Comparison of ENCODE assay signal across 8 cellular contexts in the genomic region with DNA sequence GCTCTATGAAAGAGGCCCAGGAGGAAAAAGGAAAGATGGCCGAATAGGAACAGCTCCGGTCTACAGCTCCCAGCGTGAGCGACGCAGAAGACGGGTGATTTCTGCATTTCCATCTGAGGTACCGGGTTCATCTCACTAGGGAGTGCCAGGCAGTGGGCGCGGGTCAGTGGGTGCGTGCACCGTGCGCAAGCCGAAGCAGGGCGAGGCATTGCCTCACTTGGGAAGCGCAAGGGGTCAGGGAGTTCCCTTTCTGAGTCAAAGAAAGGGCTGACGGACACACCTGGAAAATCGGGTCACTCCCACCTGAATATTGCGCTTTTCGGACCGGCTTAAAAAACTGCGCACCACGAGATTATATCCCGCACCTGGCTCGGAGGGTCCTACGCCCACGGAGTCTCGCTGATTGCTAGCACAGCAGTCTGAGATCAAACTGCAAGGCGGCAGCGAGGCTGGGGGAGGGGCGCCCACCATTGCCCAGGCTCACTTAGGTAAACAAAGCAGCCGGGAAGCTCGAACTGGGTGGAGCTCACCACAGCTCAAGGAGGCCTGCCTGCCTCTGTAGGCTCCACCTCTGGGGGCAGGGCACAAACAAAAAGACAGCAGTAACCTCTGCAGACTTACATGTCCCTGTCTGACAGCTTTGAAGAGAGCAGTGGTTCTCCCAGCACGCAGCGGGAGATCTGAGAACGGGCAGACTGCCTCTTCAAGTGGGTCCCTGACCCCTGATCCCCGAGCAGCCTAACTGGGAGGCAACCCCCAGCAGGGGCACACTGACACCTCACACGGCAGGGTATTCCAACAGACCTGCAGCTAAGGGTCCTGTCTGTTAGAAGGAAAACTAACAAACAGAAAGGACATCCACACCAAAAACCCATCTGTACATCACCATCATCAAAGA. TPM values are rescaled to one million over a fixed set of nuclear protein-coding genes. Genes with fewer than 3 reads are reported as not detected.
DNase-seq lines count a peak whose midpoint lies in the region; ATAC-seq and TF ChIP-seq lines count a peak whose summit lies in the region.
"Not testable (repeated sequence)": the region's sequence is repeated elsewhere in the genome, so short reads cannot be mapped to it uniquely, and the experiment has no call there.

No MANE protein-coding gene starts in this region.

- H3K9me3 Mint-ChIP-seq in CD4-positive, alpha-beta memory T cell; activated CD8-positive, alpha-beta T cell treated with anti-CD3 and anti-CD28 coated beads, Interleukin-2, amount 10 ng/mL, durations not matched to agents 7 days and 5 days (ENCODE audit: insufficient read depth); activated naive CD4-positive, alpha-beta T cell treated with anti-CD3 and anti-CD28 coated beads for 36 hours; type B pancreatic cell: not testable (repeated sequence)

- WGBS in esophagus, 2 donors = 38 to 50% methylated on average over 25 to 37 of the region's 37 CpGs
- no CpG with 5 or more reads among the region's 37 CpGs for WGBS in neuronal stem cell (ENCODE audit: extremely low coverage in 2 of 2, insufficient read length in 2 of 2, insufficient replicate concordance in 1 of 2), 2 donors

- H3K4ac ChIP-seq in neuronal stem cell (ENCODE audit: low read length) = not testable (repeated sequence)

- not testable (repeated sequence) for H3K79me1 ChIP-seq in neuronal stem cell (ENCODE audit: low read depth, low read length)

- not testable (repeated sequence) for H2AK5ac ChIP-seq in neuronal stem cell (ENCODE audit: low read depth, low read length)

- not testable (repeated sequence) for H4K8ac ChIP-seq in neuronal stem cell (ENCODE audit: low read depth, low read length)

- peak overlapping the region; percentile 29 to 90 (median 80) for H3K27ac Mint-ChIP-seq in CD4-positive, alpha-beta memory T cell
- not testable (repeated sequence) for H3K27ac Mint-ChIP-seq in activated CD8-positive, alpha-beta T cell treated with anti-CD3 and anti-CD28 coated beads, Interleukin-2, amount 10 ng/mL, durations not matched to agents 7 days and 5 days; activated naive CD4-positive, alpha-beta T cell treated with anti-CD3 and anti-CD28 coated beads for 36 hours
- H3K27ac Mint-ChIP-seq in type B pancreatic cell = peak overlapping the region; percentile 74

- not testable (repeated sequence) for H3K4me2 ChIP-seq in neuronal stem cell (ENCODE audit: insufficient read depth, low read length, poor library complexity, severe bottlenecking)

- CTCF ChIA-PET in CD4-positive, alpha-beta memory T cell (lab: Charles Lee; ENCODE audit: partially characterized antibody) = interaction anchor here (1.7 to 6.7 kb wide), 3 partner anchors 13 to 303 kb away, joined by 4 to 236 read pairs (median 62); no protein-coding TSS in a partner anchor
- CTCF ChIA-PET in activated CD8-positive, alpha-beta T cell treated with anti-CD3 and anti-CD28 coated beads, Interleukin-2, amount 10 ng/mL, durations not matched to agents 7 days and 5 days (lab: Charles Lee) = interaction anchor here (5.4 kb wide), 1 partner anchor 14 kb away, joined by 45 read pairs; no protein-coding TSS in a partner anchor
- CTCF ChIA-PET in activated naive CD4-positive, alpha-beta T cell treated with anti-CD3 and anti-CD28 coated beads for 36 hours (lab: Charles Lee) = interaction anchor here (0.7 to 6.9 kb wide), 4 partner anchors 10 to 107 kb away, joined by 3 to 54 read pairs (median 8); no protein-coding TSS in a partner anchor

- not testable (repeated sequence) for H2BK12ac ChIP-seq in neuronal stem cell (ENCODE audit: low read length)

- peaks cover 23% of the 10 kb centered on the region for H3K4me1 ChIP-seq in CD4-positive, alpha-beta memory T cell (ENCODE audit: insufficient read depth, low read length)
- H3K4me1 ChIP-seq in NT2/D1 (ENCODE audit: insufficient read depth, insufficient read length) (peaks cover 24% of the 10 kb centered on the region), esophagus (ENCODE audit: control insufficient read depth in 2 of 2, insufficient read depth in 2 of 2, low read length in 1 of 2) (peaks cover 1 to 11% of the 10 kb centered on the region in 2 donors)
- not testable (repeated sequence) for H3K4me1 ChIP-seq in neuronal stem cell (ENCODE audit: control insufficient read depth in 2 of 2, insufficient read depth in 1 of 2, low read depth in 1 of 2, low read length in 2 of 2)

- not testable (repeated sequence) for H3K27me3 Mint-ChIP-seq in CD4-positive, alpha-beta memory T cell; activated CD8-positive, alpha-beta T cell treated with anti-CD3 and anti-CD28 coated beads, Interleukin-2, amount 10 ng/mL, durations not matched to agents 7 days and 5 days (ENCODE audit: low read depth); activated naive CD4-positive, alpha-beta T cell treated with anti-CD3 and anti-CD28 coated beads for 36 hours (ENCODE audit: low read depth); type B pancreatic cell

- H2BK120ac ChIP-seq in neuronal stem cell (ENCODE audit: low read depth, low read length) = not testable (repeated sequence)

- H3K18ac ChIP-seq in neuronal stem cell (ENCODE audit: low read length) = not testable (repeated sequence)

- H2BK15ac ChIP-seq in neuronal stem cell (ENCODE audit: low read length) = not testable (repeated sequence)

- POLR2A ChIA-PET in CD4-positive, alpha-beta memory T cell (lab: Charles Lee; ENCODE audit: partially characterized antibody) = interaction anchor here (1.5 to 4.5 kb wide), 2 partner anchors 13 to 304 kb away, joined by 4 to 31 read pairs; no protein-coding TSS in a partner anchor
- POLR2A ChIA-PET in activated CD8-positive, alpha-beta T cell treated with anti-CD3 and anti-CD28 coated beads, Interleukin-2, amount 10 ng/mL, durations not matched to agents 7 days and 5 days (lab: Charles Lee) = not testable (repeated sequence)

- peak overlapping the region; percentile 23 for H3K9ac ChIP-seq in NT2/D1 (ENCODE audit: insufficient read length, low read depth)
- H3K9ac ChIP-seq in neuronal stem cell (ENCODE audit: low read depth, low read length, poor library complexity) = peak overlapping the region; percentile 44

- H3K36me3 ChIP-seq in CD4-positive, alpha-beta memory T cell (ENCODE audit: insufficient read depth, low read length); NT2/D1 (ENCODE audit: insufficient read depth, insufficient read length, low read length); esophagus (ENCODE audit: control insufficient read depth in 2 of 2, insufficient read depth in 2 of 2, low read length in 1 of 2); neuronal stem cell (replicated peaks in 1 of 2; ENCODE audit: control insufficient read depth in 2 of 2, insufficient read depth in 2 of 2, low read length in 2 of 2): not testable (repeated sequence)

- not testable (repeated sequence) for H4K91ac ChIP-seq in neuronal stem cell (ENCODE audit: low read depth, low read length, poor library complexity)

- peaks cover 10 to 29% (median 19%) of the 10 kb centered on the region in 4 donors for H3K4me1 Mint-ChIP-seq in CD4-positive, alpha-beta memory T cell
- H3K4me1 Mint-ChIP-seq in activated CD8-positive, alpha-beta T cell treated with anti-CD3 and anti-CD28 coated beads, Interleukin-2, amount 10 ng/mL, durations not matched to agents 7 days and 5 days (ENCODE audit: low read depth) = peaks cover 11% of the 10 kb centered on the region
- H3K4me1 Mint-ChIP-seq in activated naive CD4-positive, alpha-beta T cell treated with anti-CD3 and anti-CD28 coated beads for 36 hours (ENCODE audit: low read depth) = peaks cover 40% of the 10 kb centered on the region
- peaks cover 22% of the 10 kb centered on the region for H3K4me1 Mint-ChIP-seq in type B pancreatic cell (ENCODE audit: unreplicated experiment)

- peak overlapping the region; percentile 73 to 86 (median 81) for H3K4me3 Mint-ChIP-seq in CD4-positive, alpha-beta memory T cell
- H3K4me3 Mint-ChIP-seq in activated CD8-positive, alpha-beta T cell treated with anti-CD3 and anti-CD28 coated beads, Interleukin-2, amount 10 ng/mL, durations not matched to agents 7 days and 5 days = peak overlapping the region; percentile 31
- H3K4me3 Mint-ChIP-seq in activated naive CD4-positive, alpha-beta T cell treated with anti-CD3 and anti-CD28 coated beads for 36 hours = peak overlapping the region; percentile 62
- peak overlapping the region; percentile 80 for H3K4me3 Mint-ChIP-seq in type B pancreatic cell

- not testable (repeated sequence) for H3K4me3 ChIP-seq in CD4-positive, alpha-beta memory T cell (ENCODE audit: low read length in 2 of 2); neuronal stem cell (ENCODE audit: low read length in 2 of 2)
- peak overlapping the region; percentile 36 for H3K4me3 ChIP-seq in NT2/D1 (ENCODE audit: insufficient read length, low read depth)
- H3K4me3 ChIP-seq in esophagus (ENCODE audit: low read depth in 1 of 2, low read length in 2 of 2) = peak overlapping the region in 1 of 2 donors; percentile 26

- not testable (repeated sequence) for ATAC-seq in activated CD8-positive, alpha-beta T cell treated with anti-CD3 and anti-CD28 coated beads, Interleukin-2, amount 10 ng/mL, durations not matched to agents 7 days and 5 days; left lobe of liver

- peak; percentile 38 to 58 (median 43) for DNase-seq in CD4-positive, alpha-beta memory T cell
- not testable (repeated sequence) for DNase-seq in NT2/D1 (ENCODE audit: low read depth, low spot score); activated CD8-positive, alpha-beta T cell treated with anti-CD3 and anti-CD28 coated beads, Interleukin-2, amount 10 ng/mL, durations not matched to agents 7 days and 5 days; neuronal stem cell (ENCODE audit: low spot score); type B pancreatic cell (ENCODE audit: extremely low spot score, unreplicated experiment)
- peak; percentile 58 for DNase-seq in activated naive CD4-positive, alpha-beta T cell treated with anti-CD3 and anti-CD28 coated beads for 36 hours
- DNase-seq in left lobe of liver (ENCODE audit: low spot score) = peak; percentile 29

- H3K14ac ChIP-seq in neuronal stem cell (ENCODE audit: low read length) = not testable (repeated sequence)

- peak overlapping the region; percentile 7 for H2BK5ac ChIP-seq in neuronal stem cell (ENCODE audit: low read length)

- intact Hi-C loops in CD4-positive, alpha-beta memory T cell (cut with micrococcal nuclease); activated naive CD4-positive, alpha-beta T cell treated with anti-CD3 and anti-CD28 coated beads for 36 hours (cut with micrococcal nuclease): not testable (repeated sequence)

- H3K27me3 ChIP-seq in CD4-positive, alpha-beta memory T cell (ENCODE audit: insufficient read depth, low read length); NT2/D1 (ENCODE audit: insufficient read depth, insufficient read length); esophagus (ENCODE audit: control insufficient read depth in 1 of 2, insufficient read depth in 2 of 2, low read length in 2 of 2); neuronal stem cell (ENCODE audit: control insufficient read depth in 3 of 3, insufficient read depth in 3 of 3, low read depth in 1 of 3, low read length in 3 of 3): not testable (repeated sequence)

- not testable (repeated sequence) for H3K36me3 Mint-ChIP-seq in CD4-positive, alpha-beta memory T cell; activated CD8-positive, alpha-beta T cell treated with anti-CD3 and anti-CD28 coated beads, Interleukin-2, amount 10 ng/mL, durations not matched to agents 7 days and 5 days (ENCODE audit: low read depth); activated naive CD4-positive, alpha-beta T cell treated with anti-CD3 and anti-CD28 coated beads for 36 hours (ENCODE audit: low read depth); type B pancreatic cell

- H3K9me3 ChIP-seq in CD4-positive, alpha-beta memory T cell (ENCODE audit: control insufficient read depth in 1 of 2, low read length in 2 of 2); NT2/D1 (ENCODE audit: insufficient read depth, low read length); esophagus (ENCODE audit: control insufficient read depth in 2 of 2, insufficient read depth in 1 of 2, low read depth in 1 of 2, low read length in 1 of 2); neuronal stem cell (replicated peaks in 1 of 2; ENCODE audit: control insufficient read depth in 2 of 2, insufficient read depth in 1 of 2, low read depth in 1 of 2, low read length in 2 of 2): not testable (repeated sequence)

- H2AFZ ChIP-seq in neuronal stem cell (ENCODE audit: low read length) = peak overlapping the region; percentile 56

- TF ChIP-seq CTCF in type B pancreatic cell (conservative IDR thresholded peaks at IDR 0.05) = not testable (repeated sequence)

- H3K27ac ChIP-seq in CD4-positive, alpha-beta memory T cell (ENCODE audit: low read depth, low read length); neuronal stem cell (replicated peaks; ENCODE audit: low read length): not testable (repeated sequence)
- H3K27ac ChIP-seq in esophagus (ENCODE audit: low read depth in 2 of 2, low read length in 1 of 2) = peak overlapping the region; percentile 53 to 67

- H3K23ac ChIP-seq in neuronal stem cell (ENCODE audit: low read depth, low read length, poor library complexity) = not testable (repeated sequence)

RNA-seq across cellular contexts. Expression of a gene that starts 36.6 kb away (rescaled TPM):
- total RNA-seq in CD4-positive, alpha-beta memory T cell = 100 to 1,000 TPM; 201 to 210 TPM
- polyA plus RNA-seq in CD4-positive, alpha-beta memory T cell = 100 to 1,000 TPM; 233 to 306 TPM
- total RNA-seq in activated CD8-positive, alpha-beta T cell treated with anti-CD3 and anti-CD28 coated beads, Interleukin-2, amount 10 ng/mL, durations not matched to agents 7 days and 5 days = 10 to 100 TPM; 30.7 to 31.3 TPM
- total RNA-seq in activated naive CD4-positive, alpha-beta T cell treated with anti-CD3 and anti-CD28 coated beads for 36 hours = 10 to 100 TPM; 19.1 to 19.7 TPM
- polyA plus RNA-seq in esophagus = 10 to 100 TPM; 11.0 to 12.5 TPM
- total RNA-seq in left lobe of liver (23.4 TPM), type B pancreatic cell (ENCODE audit: low replicate concordance) (20.7 and 21.3 TPM in 2 replicates)
- 5.0 TPM for polyA plus RNA-seq in neuronal stem cell (2013, experiment 1 of 2)
- 5.4 TPM for polyA plus RNA-seq in neuronal stem cell (2013, experiment 2 of 2)

Comparison
In these comparisons a context has a peak if more than half of its experiments do, and no peak if none do; other contexts are left out.
1. H3K4me3 Mint-ChIP-seq: peak in every context shown above with its lines; median percentile 81 in CD4-positive, alpha-beta memory T cell; 80 in type B pancreatic cell; 62 in activated naive CD4-positive, alpha-beta T cell treated with anti-CD3 and anti-CD28 coated beads for 36 hours; 31 in activated CD8-positive, alpha-beta T cell treated with anti-CD3 and anti-CD28 coated beads, Interleukin-2, amount 10 ng/mL, durations not matched to agents 7 days and 5 days.